ENCODE assay signal across 8 cellular contexts in the genomic region with DNA sequence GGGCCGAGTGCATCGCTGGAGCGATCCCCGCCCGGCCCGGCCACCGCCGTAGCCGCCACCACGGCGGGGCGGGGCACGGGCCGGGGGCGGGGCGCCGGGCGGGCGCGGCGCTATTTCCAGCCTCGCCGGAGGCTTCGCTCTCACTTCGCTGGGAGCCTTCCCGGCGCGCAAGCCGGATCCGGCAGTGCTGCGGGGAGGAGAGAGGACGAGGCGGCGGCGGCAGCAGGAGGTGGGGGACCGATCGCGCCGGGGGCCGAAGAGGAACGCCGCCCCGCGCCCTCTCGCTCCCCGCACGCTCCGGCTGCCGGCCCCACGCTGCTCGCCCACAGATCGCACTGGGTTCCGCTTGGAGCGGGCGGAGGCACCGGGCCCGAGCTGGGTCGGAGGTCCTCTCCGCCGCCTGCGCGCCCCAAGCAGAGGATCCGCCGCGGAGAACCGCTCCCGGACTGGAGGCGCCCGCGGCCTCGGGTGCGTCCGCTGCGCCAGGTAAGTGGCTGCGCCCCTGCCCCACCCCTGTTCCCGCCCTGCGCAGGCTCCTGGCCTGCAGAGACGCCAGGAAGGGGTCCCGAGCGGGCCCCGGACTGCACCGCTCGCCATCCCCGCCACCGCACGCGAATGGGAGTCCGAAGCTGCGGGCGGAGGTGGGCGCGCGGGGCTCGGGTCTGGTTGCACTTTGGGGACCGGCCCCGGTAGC. TPM values are rescaled to one million over a fixed set of nuclear protein-coding genes. Genes with fewer than 3 reads are reported as not detected.
A peak's percentile ranks its signal among the peaks of the same experiment; 100 is the strongest.
DNase-seq lines count a peak whose midpoint lies in the region; ATAC-seq and TF ChIP-seq lines count a peak whose summit lies in the region.

A gene with protein sequence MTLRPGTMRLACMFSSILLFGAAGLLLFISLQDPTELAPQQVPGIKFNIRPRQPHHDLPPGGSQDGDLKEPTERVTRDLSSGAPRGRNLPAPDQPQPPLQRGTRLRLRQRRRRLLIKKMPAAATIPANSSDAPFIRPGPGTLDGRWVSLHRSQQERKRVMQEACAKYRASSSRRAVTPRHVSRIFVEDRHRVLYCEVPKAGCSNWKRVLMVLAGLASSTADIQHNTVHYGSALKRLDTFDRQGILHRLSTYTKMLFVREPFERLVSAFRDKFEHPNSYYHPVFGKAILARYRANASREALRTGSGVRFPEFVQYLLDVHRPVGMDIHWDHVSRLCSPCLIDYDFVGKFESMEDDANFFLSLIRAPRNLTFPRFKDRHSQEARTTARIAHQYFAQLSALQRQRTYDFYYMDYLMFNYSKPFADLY (plus strand): TSS at position 143 of the 694 bp plus-strand sequence. CDS start 67,309 bp downstream, outside the sequence.

- peak in 1 of 2 donors; percentile 49 for ATAC-seq in activated naive CD4-positive, alpha-beta T cell treated with anti-CD3 and anti-CD28 coated beads, Interleukin-2, amount 50 U/mL, for 72 hours
- ATAC-seq in thoracic aorta (ENCODE audit: insufficient number of reproducible peaks, low FRiP score, low read depth) (no peak), GM18519 (IDR thresholded peaks at IDR 0.05; ENCODE audit: low FRiP score, unreplicated experiment) (no peak)

- H3K27ac ChIP-seq in thoracic aorta = no peak within 1 kb of the TSS

- TF ChIP-seq CTCF in thoracic aorta (IDR thresholded peaks at IDR 0.05) = no peak

- H3K9me3 ChIP-seq in iPS-18c (ENCODE audit: control insufficient read depth, insufficient read depth, low read length) (no peaks in the 10 kb centered on the region), thoracic aorta (no peaks in the 10 kb centered on the region)

- peak; percentile 10 to 46 for DNase-seq in activated naive CD4-positive, alpha-beta T cell treated with anti-CD3 and anti-CD28 coated beads, Interleukin-2, amount 50 U/mL, for 72 hours (ENCODE audit: low spot score in 2 of 2)
- DNase-seq in activated naive CD4-positive, alpha-beta T cell treated with Interleukin-2 at 50 U/mL for 16 hours = no peak
- DNase-seq in amniotic stem cell (lab: John Stamatoyannopoulos, UW) (peak; percentile 4), thoracic aorta (ENCODE audit: low spot score) (no peak), GDM1 (lab: John Stamatoyannopoulos, UW) (no peak)
- DNase-seq in effector CD8-positive, alpha-beta T cell (lab: John Stamatoyannopoulos, UW) = no peak

- H3K4me3 ChIP-seq in iPS-18c (ENCODE audit: insufficient read depth, low read depth, low read length) (peak within 1 kb of the TSS; percentile 78), thoracic aorta (peak within 1 kb of the TSS; percentile 56)

- no peaks in the 10 kb centered on the region for H3K9me3 Mint-ChIP-seq in activated naive CD4-positive, alpha-beta T cell treated with anti-CD3 and anti-CD28 coated beads, Interleukin-2, amount 50 U/mL, for 72 hours

- no peaks in the 10 kb centered on the region for H3K36me3 Mint-ChIP-seq in activated naive CD4-positive, alpha-beta T cell treated with anti-CD3 and anti-CD28 coated beads, Interleukin-2, amount 50 U/mL, for 72 hours

- H3K4me1 ChIP-seq in thoracic aorta (ENCODE audit: control insufficient read depth in 1 of 2, low read depth in 2 of 2) = peaks cover 0 to 12% of the 10 kb centered on the region in 2 donors

- no peaks in the 10 kb centered on the region for H3K36me3 ChIP-seq in thoracic aorta

- no peak within 1 kb of the TSS for H3K27ac Mint-ChIP-seq in activated naive CD4-positive, alpha-beta T cell treated with anti-CD3 and anti-CD28 coated beads, Interleukin-2, amount 50 U/mL, for 72 hours

- no peaks in the 10 kb centered on the region for H3K27me3 ChIP-seq in thoracic aorta (replicated peaks; ENCODE audit: insufficient read depth)

RNA-seq across cellular contexts. Expression of the gene that starts here (rescaled TPM):
- total RNA-seq in activated naive CD4-positive, alpha-beta T cell treated with anti-CD3 and anti-CD28 coated beads, Interleukin-2, amount 50 U/mL, for 72 hours = not detected
- total RNA-seq in thoracic aorta = under 1 TPM in 1 of 2 donors, not detected in 1; 0.28 TPM

Comparison
In these comparisons a context has a peak if more than half of its experiments do, and no peak if none do; other contexts are left out.
1. Peak in DNase-seq in activated naive CD4-positive, alpha-beta T cell treated with anti-CD3 and anti-CD28 coated beads, Interleukin-2, amount 50 U/mL, for 72 hours; RNA of the gene not detected or under 1 TPM.